ENCODE assay signal across 19 cellular contexts in genomic region chr20:44008806-44009678, GRCh38.
DNase-seq lines count a peak whose midpoint lies in the region; ATAC-seq and TF ChIP-seq lines count a peak whose summit lies in the region.
"Had no signal": no experiment of that assay in that cellular context is flagged by ENCODE, and none has a peak within 500 bp of the region (broad histone marks: within the 10 kb centered on the region; RNA-seq: fewer than 3 reads in every experiment).

No MANE protein-coding gene starts in this region.

- no peaks in the 10 kb centered on the region for H3K36me3 ChIP-seq in Panc1 (ENCODE audit: control insufficient read depth, insufficient read depth, low read length)
- H3K36me3 ChIP-seq in SK-N-SH (replicated peaks in 1 of 2; ENCODE audit: control insufficient read depth in 1 of 2, insufficient read depth in 2 of 2, low read length in 1 of 2) = peaks cover 0 to 3% of the 10 kb centered on the region in 2 experiments
- H3K36me3 ChIP-seq in thyroid gland = no peaks in the 10 kb centered on the region
- H3K36me3 ChIP-seq: upper lobe of right lung, WERI-Rb-1 had no signal

- H4K20me1 ChIP-seq in SK-N-SH (ENCODE audit: insufficient read depth) = no peaks in the 10 kb centered on the region

- H3K27me3 ChIP-seq in Panc1 (ENCODE audit: control insufficient read depth, insufficient read depth, low read length) (no peaks in the 10 kb centered on the region), SK-N-SH (ENCODE audit: insufficient read depth) (no peaks in the 10 kb centered on the region), thyroid gland (no peaks in the 10 kb centered on the region)
- H3K27me3 ChIP-seq: upper lobe of right lung had no signal

- BruUV-seq in Panc1 (replicated peaks; lab: Mats Ljungman, UMichigan) = no TSS peak

- TF ChIP-seq EP300 in SK-N-SH (IDR thresholded peaks at IDR 0.05; ENCODE audit: borderline replicate concordance in 1 of 2, low read depth in 1 of 2, low read length in 1 of 2) = no peak

- H3K4me1 ChIP-seq in Panc1 (ENCODE audit: control insufficient read depth, insufficient read depth, low read length) = peaks cover 6% of the 10 kb centered on the region
- peaks cover 4 to 44% of the 10 kb centered on the region in 2 experiments; a peak in 2 of 4 replicates for H3K4me1 ChIP-seq in SK-N-SH (ENCODE audit: control insufficient read depth in 1 of 2, insufficient read depth in 2 of 2, low read depth in 1 of 2, low read length in 1 of 2)
- H3K4me1 ChIP-seq in thyroid gland = no peaks in the 10 kb centered on the region
- H3K4me1 ChIP-seq: upper lobe of right lung had no signal

- H3K9me2 ChIP-seq in SK-N-SH = no peaks in the 10 kb centered on the region

- POLR2A ChIA-PET in Panc1 (lab: Charles Lee) (no interaction called here), SK-N-SH (lab: Yijun Ruan, JAX) (no interaction called here)

- no peak for TF ChIP-seq CTCF in C4-2B (conservative IDR thresholded peaks at IDR 0.05)
- TF ChIP-seq CTCF in Panc1 (IDR thresholded peaks at IDR 0.05) = no peak
- no peak for TF ChIP-seq CTCF in SK-N-SH (IDR thresholded peaks at IDR 0.05)
- TF ChIP-seq CTCF in thyroid gland (IDR thresholded peaks at IDR 0.05) = no peak

- TF ChIP-seq RAD21 in SK-N-SH (IDR thresholded peaks at IDR 0.05; ENCODE audit: low read length) = no peak

- in situ Hi-C loops in Panc1 (cut with HindIII; ENCODE audit: low pct_unique_long_range_greater_than_20kb, low sequenced_read_pairs) = no loop called here

- H2AFZ ChIP-seq in SK-N-SH (ENCODE audit: low read depth) = no peak overlapping the region

- no peak overlapping the region for H3K4me2 ChIP-seq in SK-N-SH

- WGBS in SK-N-SH (ENCODE audit: low lambda C conversion rate) = 69% methylated on average over 12 of the region's 12 CpGs
- 56 to 67% methylated on average over 12 of the region's 12 CpGs for WGBS in thyroid gland, 2 donors

- ATAC-seq in Panc1 = no peak
- ATAC-seq in GM18519 (IDR thresholded peaks at IDR 0.05; ENCODE audit: low FRiP score, unreplicated experiment) = no peak
- ATAC-seq: HCT116; stimulated activated naive CD8-positive, alpha-beta T cell treated with anti-CD3 and anti-CD28 coated beads, Interleukin-15, amount 100 ng/mL, for 72 hours; upper lobe of right lung had no signal

- no peak overlapping the region for H3K4me3 ChIP-seq in Panc1 (ENCODE audit: low read depth in 2 of 2, low read length in 2 of 2)
- H3K4me3 ChIP-seq in SK-N-SH (ENCODE audit: low read depth in 2 of 2, low read length in 1 of 2) = no peak overlapping the region
- H3K4me3 ChIP-seq in thyroid gland (replicated peaks in 1 of 3) = no peak overlapping the region
- H3K4me3 ChIP-seq: skin epidermis, upper lobe of right lung had no signal

- H3K79me2 ChIP-seq in SK-N-SH (ENCODE audit: insufficient read depth) = no peaks in the 10 kb centered on the region

- DNase-seq in DMS53 (lab: John Stamatoyannopoulos, UW) (peak; percentile 72), Panc1 (ENCODE audit: low read depth, low spot score) (no peak), islet precursor cell (peak; percentile 36), SK-N-SH (no peak), thyroid gland (no peak), AG08395 (ENCODE audit: low spot score) (no peak)
- DNase-seq: activated CD4-positive, alpha-beta T cell treated with anti-CD3 and anti-CD28 coated beads, Interleukin-2, amount 50 U/mL, for 48 hours; activated gamma-delta T cell; dermis blood vessel endothelial cell; NCI-H510A; SHP77 treated with DMSO at 0.1 percent for 48 hours; stimulated activated CD4-positive, alpha-beta T cell treated with anti-CD3 and anti-CD28 coated beads, Interleukin-4, amount 100 ng/mL, for 1 hour; stimulated activated naive CD8-positive, alpha-beta T cell treated with anti-CD3 and anti-CD28 coated beads, Interleukin-15, amount 100 ng/mL, for 72 hours; upper lobe of right lung; WERI-Rb-1 had no signal

- no peak for TF ChIP-seq POLR2A in thyroid gland (IDR thresholded peaks at IDR 0.05)

- intact Hi-C loops in Panc1 (cut with micrococcal nuclease; ENCODE audit: unreplicated experiment) = no loop called here
- intact Hi-C loops in thyroid gland (cut with DNase I) = no loop called here

- H3K27ac ChIP-seq in C4-2B = peak overlapping the region; percentile 66
- H3K27ac ChIP-seq in Panc1 (ENCODE audit: low read length) = peak overlapping the region; percentile 26; the same call in 1 of the 2 replicates
- peak overlapping the region in 1 of 2 experiments; percentile 98; a peak in 2 of 4 replicates for H3K27ac ChIP-seq in SK-N-SH (ENCODE audit: low read depth in 2 of 2, low read length in 1 of 2)
- H3K27ac ChIP-seq in thyroid gland = no peak overlapping the region
- H3K27ac ChIP-seq: skin epidermis, upper lobe of right lung, WERI-Rb-1 had no signal

- CTCF ChIA-PET in Panc1 (lab: Charles Lee) (no interaction called here), SK-N-SH (lab: Yijun Ruan, JAX) (interaction anchor here (1.4 to 1.8 kb wide), 2 partner anchors 13 to 47 kb away, joined by 3 to 5 read pairs; no protein-coding TSS in a partner anchor)

- H3K9me3 ChIP-seq in Panc1 (ENCODE audit: control insufficient read depth, insufficient read depth, low read depth, low read length) (no peaks in the 10 kb centered on the region), SK-N-SH (no peaks in the 10 kb centered on the region), thyroid gland (no peaks in the 10 kb centered on the region)
- H3K9me3 ChIP-seq: upper lobe of right lung had no signal

- no peaks in the 10 kb centered on the region for H3F3A ChIP-seq in SK-N-SH (replicated peaks; ENCODE audit: insufficient read depth)

- H3K9ac ChIP-seq in SK-N-SH = no peak overlapping the region

TF ChIP-seq in SK-N-SH, 30 proteins besides CTCF, POLR2A, EP300 and RAD21:
- TF ChIP-seq RFX5 (IDR thresholded peaks at IDR 0.05; ENCODE audit: low read length) (no peak), TCF12 (IDR thresholded peaks at IDR 0.05) (no peak)

Comparison
In these comparisons a context has a peak if more than half of its experiments do, and no peak if none do; other contexts are left out.
1. H3K27ac ChIP-seq: peak in C4-2B (single experiment) and Panc1 (single experiment); none in thyroid gland (0 of 3).
2. DNase-seq: peak in DMS53 (single experiment) and islet precursor cell (single experiment); none in Panc1 (single experiment), SK-N-SH (single experiment), thyroid gland (0 of 2) and AG08395 (single experiment).